Comparison of ENCODE assay signal across 11 cellular contexts in the genomic region with DNA sequence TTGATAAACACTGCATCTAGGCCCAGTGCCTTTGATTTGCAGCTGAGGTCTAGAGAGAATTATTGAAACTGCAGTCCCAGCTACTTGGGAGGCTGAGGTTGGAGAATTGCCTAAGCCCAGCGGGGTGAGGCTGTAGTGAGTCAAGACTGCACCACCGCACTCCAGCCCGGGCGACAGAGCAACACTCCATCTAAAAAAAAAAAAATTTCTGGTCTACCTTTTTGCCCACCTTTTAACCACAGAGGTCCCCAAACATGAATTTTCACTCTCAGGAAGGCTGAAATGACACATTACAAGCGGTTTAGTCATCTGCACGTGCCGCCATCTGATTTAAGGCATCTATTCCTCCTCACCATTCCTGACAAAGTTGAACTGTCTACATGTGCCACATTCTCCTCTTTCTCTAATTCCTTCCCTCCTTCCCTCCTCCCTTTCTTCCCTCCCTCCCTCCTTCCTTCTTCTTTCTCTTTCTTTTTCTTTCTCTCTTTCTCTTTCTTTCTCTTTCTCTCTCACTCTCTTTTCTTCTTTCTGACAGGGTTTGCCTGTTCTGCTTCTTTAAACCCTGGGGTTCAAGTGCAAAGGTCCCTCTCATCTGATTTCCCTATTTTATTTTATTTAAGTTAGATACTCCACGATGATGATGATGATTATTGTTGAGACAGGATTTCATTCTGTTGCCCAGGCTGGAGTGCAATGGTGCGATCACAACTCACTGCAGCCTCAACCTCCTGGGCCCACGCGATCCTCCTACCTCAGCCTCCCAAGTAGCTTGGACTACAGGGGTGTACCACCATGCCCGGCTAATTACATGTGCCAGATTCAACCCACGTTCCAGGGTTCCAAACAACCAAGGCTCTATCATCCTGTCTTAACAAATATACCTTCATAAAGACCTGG. TPM values are rescaled to one million over a fixed set of nuclear protein-coding genes. Genes with fewer than 3 reads are reported as not detected.
A peak's percentile ranks its signal among the peaks of the same experiment; 100 is the strongest.
DNase-seq lines count a peak whose midpoint lies in the region; ATAC-seq and TF ChIP-seq lines count a peak whose summit lies in the region.
"Had no signal": no experiment of that assay in that cellular context is flagged by ENCODE, and none has a peak within 500 bp of the region (broad histone marks: within the 10 kb centered on the region; RNA-seq: fewer than 3 reads in every experiment).

No MANE protein-coding gene starts in this region.

- peaks cover 19% of the 10 kb centered on the region for H3K79me2 ChIP-seq in OCI-LY3 (ENCODE audit: low read length)

- H3K9me3 ChIP-seq in OCI-LY3 (ENCODE audit: insufficient read depth, low read length): no peaks in the 10 kb centered on the region
- H3K9me3 ChIP-seq in heart left ventricle: no peaks in the 10 kb centered on the region

- H2AFZ ChIP-seq in OCI-LY3 (ENCODE audit: low read depth, low read length): no peak overlapping the region

- no peak for TF ChIP-seq POLR2A in heart left ventricle (IDR thresholded peaks at IDR 0.05)

- no peaks in the 10 kb centered on the region for H3K36me3 ChIP-seq in OCI-LY3 (replicated peaks; ENCODE audit: low read depth, low read length)
- peaks cover 0 to 3% (median 0%) of the 10 kb centered on the region in 9 donors for H3K36me3 ChIP-seq in heart left ventricle

- in situ Hi-C loops in astrocyte of the spinal cord (cut with HindIII; ENCODE audit: low sequenced_read_pairs): no loop called here

- ATAC-seq in HG02840 (IDR thresholded peaks at IDR 0.05; ENCODE audit: low FRiP score, unreplicated experiment): no peak
- ATAC-seq in heart left ventricle: no peak

- H3K9ac ChIP-seq in OCI-LY3 (ENCODE audit: low read length): no peak overlapping the region

- TF ChIP-seq CTCF in OCI-LY3 (IDR thresholded peaks at IDR 0.05; ENCODE audit: low read depth, low read length) (no peak), astrocyte of the spinal cord (IDR thresholded peaks at IDR 0.05; ENCODE audit: low read depth, low read length) (no peak), heart left ventricle (IDR thresholded peaks at IDR 0.05) (no peak)

- intact Hi-C loops in heart left ventricle (cut with DNase I): loop anchor here in 1 of 10 donors (5.0 kb wide), 1 partner anchor 76 kb away; the partner anchor contains the start of gene SCAF4

- H3K27ac ChIP-seq in OCI-LY3 (ENCODE audit: low read length) (no peak overlapping the region), heart left ventricle (no peak overlapping the region)

- DNase-seq in Daoy (ENCODE audit: low read depth): peak; percentile 67
- peak; percentile 58 for DNase-seq in astrocyte of the spinal cord (ENCODE audit: low read depth, low spot score)
- DNase-seq in stimulated activated CD4-positive, alpha-beta T cell treated with anti-CD3 and anti-CD28 coated beads, Interleukin-4, amount 100 ng/mL, for 24 hours: peak; percentile 60
- no peak for DNase-seq in NCI-H146 treated with DMSO at 0.1 percent for 48 hours (lab: John Stamatoyannopoulos, UW; ENCODE audit: unreplicated experiment)
- no peak for DNase-seq in cerebellar cortex (ENCODE audit: low spot score)
- DNase-seq in heart left ventricle: no peak
- DNase-seq: kidney, NCI-H526 treated with DMSO at 0.1 percent for 48 hours, posterior cingulate gyrus had no signal

- peak overlapping the region; percentile 13 for H3K4me2 ChIP-seq in OCI-LY3 (ENCODE audit: low read length)

- no peak overlapping the region; the same call in 1 of the 2 replicates for H3K4me3 ChIP-seq in OCI-LY3 (ENCODE audit: low read length)
- H3K4me3 ChIP-seq in astrocyte of the spinal cord (ENCODE audit: low read depth, low read length): no peak overlapping the region
- H3K4me3 ChIP-seq in heart left ventricle: no peak overlapping the region

- 92 to 95% (median 93%) methylated on average over 13 of the region's 13 CpGs for WGBS in heart left ventricle, 4 donors

- H3K4me1 ChIP-seq in OCI-LY3 (ENCODE audit: low read length) (peaks cover 17% of the 10 kb centered on the region), heart left ventricle (peaks cover 0 to 20% (median 10%) of the 10 kb centered on the region in 12 donors)

- peaks cover 13% of the 10 kb centered on the region for H4K20me1 ChIP-seq in OCI-LY3 (ENCODE audit: insufficient read depth, low read length)

- H3K27me3 ChIP-seq in OCI-LY3 (ENCODE audit: low read depth, low read length): no peaks in the 10 kb centered on the region
- no peaks in the 10 kb centered on the region for H3K27me3 ChIP-seq in heart left ventricle

RNA-seq across cellular contexts. Expression of gene SOD1, which starts 3.0 kb away (rescaled TPM):
- 481 and 556 TPM in 2 replicates for total RNA-seq in Daoy (2014; rRNA removed; shearing (Covaris generic))
- total RNA-seq in heart left ventricle: 100 to 1,000 TPM; 348 to 487 (median 422) TPM
- polyA plus RNA-seq in heart left ventricle: 100 to 1,000 TPM; 406 to 644 TPM

Comparison
In these comparisons a context has a peak if more than half of its experiments do, and no peak if none do; other contexts are left out.
1. DNase-seq: peak in Daoy (single experiment), astrocyte of the spinal cord (single experiment) and stimulated activated CD4-positive, alpha-beta T cell treated with anti-CD3 and anti-CD28 coated beads, Interleukin-4, amount 100 ng/mL, for 24 hours (single experiment); none in NCI-H146 treated with DMSO at 0.1 percent for 48 hours (single experiment), cerebellar cortex (single experiment) and heart left ventricle (0 of 5).